ENCODE assay signal across 1 cellular context in genomic region chr12:131901431-131902331, GRCh38.
TF ChIP-seq lines count a peak whose summit lies in the region.

No MANE protein-coding gene starts in this region.

TF ChIP-seq in HCT116, 20 proteins besides CTCF, POLR2A, EP300 and RAD21 (continued from another document):
- TF ChIP-seq ZBTB33 (IDR thresholded peaks at IDR 0.05; ENCODE audit: extremely low read depth, insufficient replicate concordance, low read length) (no peak), JUND (IDR thresholded peaks at IDR 0.05) (no peak), EZH2 (IDR thresholded peaks at IDR 0.05) (no peak), EZH2phosphoT487 (IDR thresholded peaks at IDR 0.05; ENCODE audit: borderline replicate concordance) (no peak), ELF1 (IDR thresholded peaks at IDR 0.05; ENCODE audit: borderline replicate concordance, low read depth) (no peak), SRF (IDR thresholded peaks at IDR 0.05; ENCODE audit: low read depth) (no peak), ATF3 (IDR thresholded peaks at IDR 0.05) (no peak), YY1 (IDR thresholded peaks at IDR 0.05; ENCODE audit: extremely low read depth, insufficient replicate concordance, low read depth, low read length) (no peak), CBX3 (IDR thresholded peaks at IDR 0.05; ENCODE audit: low read depth) (no peak)
